12 cellular contexts compared by ENCODE assay signal in genomic region chr10:28375399-28376354, GRCh38.
DNase-seq lines count a peak whose midpoint lies in the region; ATAC-seq and TF ChIP-seq lines count a peak whose summit lies in the region.
"Had no signal": no experiment of that assay in that cellular context is flagged by ENCODE, and none has a peak within 500 bp of the region (broad histone marks: within the 10 kb centered on the region; RNA-seq: fewer than 3 reads in every experiment).

No MANE protein-coding gene starts in this region.

- no peak for TF ChIP-seq EP300 in transverse colon (IDR thresholded peaks at IDR 0.05; ENCODE audit: low read depth)

- ATAC-seq in HG02610 (IDR thresholded peaks at IDR 0.05; ENCODE audit: unreplicated experiment): no peak

- intact Hi-C loops in transverse colon (cut with DNase I; ENCODE audit: low total_unique reads): no loop called here

- H3K27ac ChIP-seq in VCaP (peak overlapping the region; percentile 57), transverse colon (peak overlapping the region in 2 of 4 donors; percentile 57 to 70)
- H3K27ac ChIP-seq: 22Rv1 had no signal

- in situ Hi-C loops in transverse colon (cut with MboI; ENCODE audit: low pct_ligation_motif_present in 1 of 4, low pct_unique_long_range_greater_than_20kb in 1 of 4, low sequenced_read_pairs in 3 of 4): loop anchor here (25.0 kb wide), 3 partner anchors 613 to 813 kb away; partner anchors contain the start of gene MKX (in 3 of the 4)

- no peak overlapping the region for H3K4me3 ChIP-seq in transverse colon

- H3K9me3 ChIP-seq in transverse colon: no peaks in the 10 kb centered on the region

- TF ChIP-seq CTCF in VCaP (conservative IDR thresholded peaks at IDR 0.05) (no peak), transverse colon (IDR thresholded peaks at IDR 0.05) (no peak)

- peaks cover 0 to 13% (median 0%) of the 10 kb centered on the region in 4 donors for H3K4me1 ChIP-seq in transverse colon

- H3K36me3 ChIP-seq in transverse colon: no peaks in the 10 kb centered on the region

- TF ChIP-seq POLR2A in transverse colon (IDR thresholded peaks at IDR 0.05): no peak

- WGBS in transverse colon (ENCODE audit: low coverage in 1 of 2), 2 donors: 41 to 55% methylated on average over 8 to 10 of the region's 10 CpGs

- DNase-seq in NCI-H2029 (lab: John Stamatoyannopoulos, UW) (peak; percentile 4), NCI-H2029 treated with DMSO at 0.1 percent for 48 hours (lab: John Stamatoyannopoulos, UW) (no peak), iPS-NIHi7 (ENCODE audit: extremely low spot score) (peak; percentile 53), transverse colon (peak; percentile 34), epidermal melanocyte (ENCODE audit: insufficient read length, low spot score) (no peak), NCI-H1436 treated with DMSO at 0.1 percent for 48 hours (lab: John Stamatoyannopoulos, UW) (no peak)
- DNase-seq: activated T-cell treated with anti-CD3 and anti-CD28 coated beads, Interleukin-2, amount 50 U/mL, for 1 hour; NCI-H82; T-helper 2 cell had no signal

- H3K27me3 ChIP-seq in transverse colon: no peaks in the 10 kb centered on the region

Comparison
In these comparisons a context has a peak if more than half of its experiments do, and no peak if none do; other contexts are left out.
1. DNase-seq: peak in NCI-H2029 (single experiment), iPS-NIHi7 (single experiment) and transverse colon (single experiment); none in NCI-H2029 treated with DMSO at 0.1 percent for 48 hours (single experiment), epidermal melanocyte (single experiment) and NCI-H1436 treated with DMSO at 0.1 percent for 48 hours (single experiment).